Comparison of ENCODE assay signal across 8 cellular contexts in the genomic region with DNA sequence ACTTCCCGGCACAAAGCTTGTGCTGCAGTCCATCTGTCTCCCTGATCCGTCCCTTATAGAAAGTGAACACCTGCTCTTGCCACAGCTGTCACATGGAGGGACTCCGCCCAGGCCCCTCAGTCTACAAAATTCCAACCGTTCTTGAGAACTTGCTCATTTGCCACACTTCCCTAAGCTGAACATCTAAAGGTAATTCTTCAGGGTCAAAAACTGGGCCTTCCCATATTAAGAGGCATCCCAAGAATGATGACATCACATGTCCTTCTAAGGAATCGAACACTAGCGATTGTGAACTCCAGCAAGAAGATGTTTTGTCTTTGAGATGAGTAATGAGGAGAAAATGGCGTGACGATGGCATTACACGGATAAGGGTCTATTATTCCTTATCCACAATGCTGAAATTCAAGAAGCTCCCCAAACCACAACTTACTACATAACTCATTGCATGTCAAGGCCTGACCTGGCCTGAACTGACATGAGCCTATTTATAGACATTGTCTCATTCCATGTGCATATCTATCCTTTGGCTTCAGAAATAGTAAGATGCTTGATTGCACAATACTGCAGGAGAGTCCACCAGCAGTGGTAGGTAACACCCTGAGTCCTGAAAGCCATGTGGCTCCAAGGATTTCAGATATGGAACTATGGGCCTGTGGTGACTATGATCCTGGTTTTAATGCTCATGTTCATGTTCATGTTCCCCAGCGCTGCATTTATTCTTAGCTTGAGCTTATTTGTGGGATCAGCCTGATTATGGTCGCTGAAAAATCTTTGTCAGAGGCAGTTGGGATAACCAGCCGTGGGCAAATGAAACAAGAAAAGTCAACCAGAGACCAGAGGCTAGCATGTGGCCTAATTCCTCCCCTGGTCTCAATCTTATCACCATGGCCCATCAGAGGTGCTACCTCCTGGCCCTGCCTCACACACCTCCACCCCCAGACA.
DNase-seq lines count a peak whose midpoint lies in the region; ATAC-seq and TF ChIP-seq lines count a peak whose summit lies in the region.

No MANE protein-coding gene starts in this region.

- ATAC-seq in WTC11 (no peak), HG03025 (IDR thresholded peaks at IDR 0.05; ENCODE audit: low FRiP score, unreplicated experiment) (no peak)

- 0 out of 2 replicates have a peak, but pooled peaks cover 3% of the 10 kb centered on the region for H3K36me3 Mint-ChIP-seq in WTC11

- POLR2A ChIA-PET in WTC11 (lab: Charles Lee) = no interaction called here

- CTCF ChIA-PET in WTC11 (lab: Charles Lee) = no interaction called here

- no peaks in the 10 kb centered on the region for H3K27me3 Mint-ChIP-seq in WTC11 (ENCODE audit: low read depth)

- no peak overlapping the region for H3K27ac Mint-ChIP-seq in WTC11

- TF ChIP-seq CTCF in fibroblast of pulmonary artery (IDR thresholded peaks at IDR 0.05; ENCODE audit: low read length, missing control alignments) (no peak), WTC11 (IDR thresholded peaks at IDR 0.05) (no peak)

- no peak overlapping the region for H3K4me3 Mint-ChIP-seq in WTC11

- peaks cover 36% of the 10 kb centered on the region for H3K4me1 Mint-ChIP-seq in WTC11

- H3K9me3 Mint-ChIP-seq in WTC11 = no peaks in the 10 kb centered on the region

- H3K4me3 ChIP-seq in fibroblast of pulmonary artery (replicated peaks; ENCODE audit: low read depth, low read length) = no peak overlapping the region

- DNase-seq in NCI-H2196 (lab: John Stamatoyannopoulos, UW; ENCODE audit: unreplicated experiment) = peak; percentile 8
- no peak for DNase-seq in NCI-H2196 treated with DMSO at 0.1 percent for 48 hours (lab: John Stamatoyannopoulos, UW; ENCODE audit: unreplicated experiment)
- peak; percentile 99 for DNase-seq in RPMI7951 (ENCODE audit: low read depth)
- peak; percentile 72 for DNase-seq in fibroblast of pulmonary artery (ENCODE audit: low read depth)
- peak; percentile 15 for DNase-seq in smooth muscle cell of the brain vasculature (ENCODE audit: low read depth, low spot score)
- DNase-seq in WTC11 (ENCODE audit: low spot score) = no peak
- DNase-seq in activated gamma-delta T cell (lab: John Stamatoyannopoulos, UW) = no peak

TF ChIP-seq in WTC11, 78 proteins besides CTCF, POLR2A, EP300 and RAD21:
- no peak for TF ChIP-seq TCF7 (CRISPR knock-in tag; IDR thresholded peaks at IDR 0.05; ENCODE audit: low read depth)
- no peak for TF ChIP-seq ZNF263 (CRISPR knock-in tag; IDR thresholded peaks at IDR 0.05; ENCODE audit: low read depth)

Comparison
In these comparisons a context has a peak if more than half of its experiments do, and no peak if none do; other contexts are left out.
1. DNase-seq: peak in NCI-H2196 (single experiment), RPMI7951 (single experiment), fibroblast of pulmonary artery (single experiment) and smooth muscle cell of the brain vasculature (single experiment); none in NCI-H2196 treated with DMSO at 0.1 percent for 48 hours (single experiment), WTC11 (single experiment) and activated gamma-delta T cell (single experiment).